ENCODE assay signal across 8 cellular contexts in genomic region chr2:157261199-157261782, GRCh38. TPM values are rescaled to one million over a fixed set of nuclear protein-coding genes. Genes with fewer than 3 reads are reported as not detected.
DNase-seq lines count a peak whose midpoint lies in the region; ATAC-seq lines count a peak whose summit lies in the region.

No MANE protein-coding gene starts in this region.

- H4K8ac ChIP-seq in mesenchymal stem cell (ENCODE audit: low read length): no peak overlapping the region

- H3K36me3 ChIP-seq in mesenchymal stem cell (ENCODE audit: control insufficient read depth in 1 of 2, insufficient read depth in 2 of 2, low read depth in 1 of 2, low read length in 2 of 2) (no peaks in the 10 kb centered on the region), H7 (replicated peaks; ENCODE audit: control insufficient read depth, insufficient read depth, low read length) (no peaks in the 10 kb centered on the region), aorta (ENCODE audit: control insufficient read depth in 1 of 2, insufficient read depth in 2 of 2, low read length in 1 of 2) (no peaks in the 10 kb centered on the region)

- H3K9ac ChIP-seq in mesenchymal stem cell (ENCODE audit: low read length): peak overlapping the region; percentile 81

- peak overlapping the region in 1 of 2 experiments; percentile 6 for H3K18ac ChIP-seq in mesenchymal stem cell (ENCODE audit: low read depth in 1 of 2, low read length in 2 of 2)

- no peak overlapping the region for H2BK120ac ChIP-seq in mesenchymal stem cell (ENCODE audit: low read depth, low read length)

- no peak overlapping the region for H4K91ac ChIP-seq in mesenchymal stem cell (ENCODE audit: low read length)

- no peak overlapping the region for H2BK15ac ChIP-seq in mesenchymal stem cell (ENCODE audit: low read depth, poor library complexity, severe bottlenecking)

- H3K4me2 ChIP-seq in mesenchymal stem cell (ENCODE audit: low read length, poor library complexity, severe bottlenecking): peak overlapping the region; percentile 58

- H3K27me3 ChIP-seq in mesenchymal stem cell (ENCODE audit: control insufficient read depth in 1 of 2, insufficient read depth in 1 of 2, low read length in 2 of 2) (no peaks in the 10 kb centered on the region), H7 (ENCODE audit: control insufficient read depth, insufficient read depth, low read length) (no peaks in the 10 kb centered on the region), aorta (ENCODE audit: control insufficient read depth in 1 of 2, insufficient read depth in 2 of 2, low read length in 1 of 2) (no peaks in the 10 kb centered on the region)

- H3K4me1 ChIP-seq in mesenchymal stem cell (ENCODE audit: control insufficient read depth, insufficient read depth, low read depth, low read length): peaks cover 15% of the 10 kb centered on the region
- H3K4me1 ChIP-seq in aorta (ENCODE audit: control insufficient read depth in 1 of 2, insufficient read depth in 2 of 2, low read length in 2 of 2): peaks cover 4% of the 10 kb centered on the region in 2 donors

- no peak overlapping the region for H3K14ac ChIP-seq in mesenchymal stem cell (ENCODE audit: low read length in 2 of 2)

- peak overlapping the region; percentile 41 for H2AK5ac ChIP-seq in mesenchymal stem cell (ENCODE audit: low read length, severe bottlenecking)

- no peak overlapping the region for H2AFZ ChIP-seq in mesenchymal stem cell (ENCODE audit: low read depth, low read length)

- H3K23ac ChIP-seq in mesenchymal stem cell (ENCODE audit: low read length in 2 of 2): no peak overlapping the region

- H3K4me3 ChIP-seq in mesenchymal stem cell (ENCODE audit: insufficient read depth in 1 of 2, low read depth in 1 of 2, low read length in 2 of 2): peak overlapping the region in 1 of 2 experiments; percentile 80
- H3K4me3 ChIP-seq in H7 (ENCODE audit: insufficient read depth, low read depth, low read length): no peak overlapping the region
- H3K4me3 ChIP-seq in aorta (ENCODE audit: low read length in 2 of 2): no peak overlapping the region

- ATAC-seq in HG03354 (IDR thresholded peaks at IDR 0.05; ENCODE audit: poor library complexity, severe bottlenecking, unreplicated experiment) (no peak), aorta (ENCODE audit: low FRiP score) (no peak)

- WGBS in mesenchymal stem cell: 49% methylated on average over 6 of the region's 6 CpGs
- WGBS in aorta, 2 donors: 37 to 43% methylated on average over 6 of the region's 6 CpGs

- H2BK12ac ChIP-seq in mesenchymal stem cell (ENCODE audit: low read length in 2 of 2): no peak overlapping the region

- H3K27ac ChIP-seq in mesenchymal stem cell (ENCODE audit: low read length, poor library complexity, severe bottlenecking): peak overlapping the region; percentile 50
- H3K27ac ChIP-seq in aorta (ENCODE audit: low read depth in 1 of 2, low read length in 2 of 2): peak overlapping the region in 1 of 2 donors; percentile 37

- H3K9me3 ChIP-seq in mesenchymal stem cell (ENCODE audit: control insufficient read depth, low read length) (no peaks in the 10 kb centered on the region), aorta (ENCODE audit: control insufficient read depth, low read length) (no peaks in the 10 kb centered on the region)

- intact Hi-C loops in aorta (cut with DNase I): loop anchor here in 1 of 2 donors (5.0 kb wide), 1 partner anchor 924 kb away; no protein-coding TSS in a partner anchor

- peak; percentile 61 for DNase-seq in EL
- DNase-seq in OCI-M1 (lab: John Stamatoyannopoulos, UW): peak; percentile 93
- peak; percentile 46 for DNase-seq in amniotic stem cell (lab: John Stamatoyannopoulos, UW)
- DNase-seq in mesenchymal stem cell: peak; percentile 79
- DNase-seq in D341Med (ENCODE audit: low spot score): no peak
- no peak for DNase-seq in H7
- DNase-seq in aorta: no peak

- H3K79me1 ChIP-seq in mesenchymal stem cell (replicated peaks; ENCODE audit: low read length, poor library complexity, severe bottlenecking): peaks cover 3% of the 10 kb centered on the region

- no peak overlapping the region for H2BK5ac ChIP-seq in mesenchymal stem cell (ENCODE audit: low read depth, low read length, poor library complexity, severe bottlenecking)

- peak overlapping the region in 1 of 2 experiments; percentile 50 for H3K4ac ChIP-seq in mesenchymal stem cell (ENCODE audit: low read depth in 1 of 2, low read length in 2 of 2)

RNA-seq across cellular contexts. Expression of gene GALNT5, which starts 3.8 kb away (rescaled TPM):
- 1.9 TPM for polyA plus RNA-seq in mesenchymal stem cell (2013, experiment 1 of 2)
- polyA plus RNA-seq in mesenchymal stem cell (2013, experiment 2 of 2): 1.9 TPM
- total RNA-seq in H7 (2014; rRNA removed; shearing (Covaris generic)): 0.07 and 0.18 TPM in 2 replicates
- 1 to 10 TPM; 3.2 to 4.5 TPM for total RNA-seq in aorta
- under 1 TPM; 0.88 to 0.90 TPM for polyA plus RNA-seq in aorta

Comparison
In these comparisons a context has a peak if more than half of its experiments do, and no peak if none do; other contexts are left out.
1. DNase-seq: peak in EL (single experiment), OCI-M1 (single experiment), amniotic stem cell (single experiment) and mesenchymal stem cell (single experiment); none in D341Med (single experiment), H7 (single experiment) and aorta (0 of 2).